ENCODE assay signal across 17 cellular contexts in the genomic region with DNA sequence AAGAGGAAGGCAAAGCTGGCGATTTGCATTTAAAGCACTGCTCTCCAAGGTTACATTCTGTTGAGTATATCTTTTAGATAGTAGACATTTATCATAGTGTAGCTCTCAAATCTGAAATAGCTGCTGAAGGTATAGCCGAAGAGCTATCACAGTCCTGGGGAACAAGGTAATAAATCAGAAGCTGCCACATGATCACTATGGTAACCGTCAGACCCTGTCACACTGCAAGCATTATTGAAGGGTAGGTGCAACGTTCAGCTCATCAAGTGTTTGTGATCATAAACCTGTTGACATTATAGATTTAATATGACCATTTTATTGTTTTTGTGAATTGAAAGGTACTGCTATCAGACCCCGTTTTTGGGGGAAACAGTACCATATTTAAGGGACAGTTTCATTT.
DNase-seq lines count a peak whose midpoint lies in the region; ATAC-seq, FAIRE-seq and TF ChIP-seq lines count a peak whose summit lies in the region.
"Had no signal": no experiment of that assay in that cellular context is flagged by ENCODE, and none has a peak within 500 bp of the region (broad histone marks: within the 10 kb centered on the region; RNA-seq: fewer than 3 reads in every experiment).

No MANE protein-coding gene starts in this region.

- POLR2A ChIA-PET in GM12878 (lab: Charles Lee): interaction anchor here (0.5 kb wide), 1 partner anchor 616 kb away, joined by 3 read pairs; no protein-coding TSS in a partner anchor

- no peaks in the 10 kb centered on the region for H3K79me2 ChIP-seq in GM12878 (ENCODE audit: control insufficient read depth, insufficient read depth, low read length)

- TF ChIP-seq EP300 in GM12878 (IDR thresholded peaks at IDR 0.05; ENCODE audit: borderline replicate concordance in 1 of 2, control insufficient read depth in 1 of 2, low read depth in 2 of 2, low read length in 2 of 2): no peak

- H4K20me1 ChIP-seq in GM12878 (ENCODE audit: control insufficient read depth, insufficient read depth): no peaks in the 10 kb centered on the region

- peaks cover 19% of the 10 kb centered on the region for H3K4me1 Mint-ChIP-seq in nephron progenitor cell
- no peaks in the 10 kb centered on the region for H3K4me1 Mint-ChIP-seq in activated T-helper 17 cell treated with anti-CD3 and anti-CD28 coated beads, Interleukin-2, amount 50 U/mL, for 72 hours

- no peak overlapping the region for H3K27ac Mint-ChIP-seq in nephron progenitor cell
- H3K27ac Mint-ChIP-seq in activated T-helper 17 cell treated with anti-CD3 and anti-CD28 coated beads, Interleukin-2, amount 50 U/mL, for 72 hours: no peak overlapping the region

- H3K9me3 Mint-ChIP-seq in nephron progenitor cell: no peaks in the 10 kb centered on the region
- H3K9me3 Mint-ChIP-seq in activated T-helper 17 cell treated with anti-CD3 and anti-CD28 coated beads, Interleukin-2, amount 50 U/mL, for 72 hours: peaks cover 6% of the 10 kb centered on the region

- no peak for TF ChIP-seq POLR2A in GM12878 (IDR thresholded peaks at IDR 0.05; ENCODE audit: low read depth, low read length)

- no peak for ATAC-seq in GM12878
- ATAC-seq in activated T-helper 17 cell treated with anti-CD3 and anti-CD28 coated beads, Interleukin-2, amount 50 U/mL, for 72 hours (replicated peaks): no peak
- ATAC-seq: K562 had no signal

- no peak overlapping the region for H3K9ac ChIP-seq in GM12878 (ENCODE audit: control insufficient read depth, insufficient read depth, low read length)

- TF ChIP-seq CTCF in GM12878 (IDR thresholded peaks at IDR 0.05 in 2 of 3, conservative IDR thresholded peaks at IDR 0.05 in 1 of 3; ENCODE audit: control insufficient read depth in 2 of 3, extremely low read depth in 1 of 3, insufficient read depth in 1 of 3, low read depth in 3 of 3, low read length in 3 of 3) (no peak), nephron progenitor cell (IDR thresholded peaks at IDR 0.05) (no peak)

- no TSS peak for BruUV-seq in GM12878 (replicated peaks; lab: Mats Ljungman, UMichigan)

- no peaks in the 10 kb centered on the region for H3K4me1 ChIP-seq in GM12878 (ENCODE audit: control insufficient read depth, insufficient read depth, low read length)
- H3K4me1 ChIP-seq: BE2C, Peyer's patch had no signal

- H3K4me3 ChIP-seq in GM12878: no peak overlapping the region
- H3K4me3 ChIP-seq: K562, MG63, Peyer's patch had no signal

- SMC1A ChIA-PET in GM12878 (lab: Charles Lee; ENCODE audit: uncharacterized antibody, unreplicated experiment): no interaction called here

- RAD21 ChIA-PET in GM12878 (lab: Charles Lee; ENCODE audit: unreplicated experiment): no interaction called here

- 14% methylated on average over 5 of the region's 5 CpGs for WGBS in GM12878 (ENCODE audit: insufficient coverage, insufficient replicate concordance, low lambda C conversion rate, missing lambda C conversion rate)

- in situ Hi-C loops in GM12878 (cut with MboI): no loop called here

- peak; percentile 26 to 91 (median 71) for DNase-seq in NCI-H1417 (lab: John Stamatoyannopoulos, UW)
- DNase-seq in NCI-H2227 treated with DMSO at 0.1 percent for 48 hours (lab: John Stamatoyannopoulos, UW): peak; percentile 87
- DNase-seq in GM12878 (ENCODE audit: low read depth, low spot score): no peak
- DNase-seq in nephron progenitor cell: peak; percentile 8
- no peak for DNase-seq in COLO668 (lab: John Stamatoyannopoulos, UW; ENCODE audit: unreplicated experiment)
- DNase-seq in T-helper 2 cell: no peak
- DNase-seq: BE2C, DMS79, MG63, NCI-H1436 treated with DMSO at 0.1 percent for 48 hours, NCI-H2029, NCI-H510A, NCI-H82, Peyer's patch had no signal

- no peak for TF ChIP-seq RAD21 in GM12878 (IDR thresholded peaks at IDR 0.05; ENCODE audit: insufficient read depth, low read depth, low read length)

- CTCF ChIA-PET in GM12878 (lab: Yijun Ruan, JAX): no interaction called here

- intact Hi-C loops in GM12878 (cut with micrococcal nuclease; ENCODE audit: unreplicated experiment): no loop called here

- H3K27ac ChIP-seq in GM12878 (ENCODE audit: control insufficient read depth, insufficient read depth): no peak overlapping the region
- H3K27ac ChIP-seq: Peyer's patch had no signal

- H3K4me3 Mint-ChIP-seq in nephron progenitor cell: no peak overlapping the region
- no peak overlapping the region for H3K4me3 Mint-ChIP-seq in activated T-helper 17 cell treated with anti-CD3 and anti-CD28 coated beads, Interleukin-2, amount 50 U/mL, for 72 hours

- no peak overlapping the region for H2AFZ ChIP-seq in GM12878 (ENCODE audit: control insufficient read depth, low read depth, low read length)

- H3K36me3 ChIP-seq in GM12878 (ENCODE audit: control insufficient read depth in 2 of 2, insufficient read depth in 2 of 2, low read length in 1 of 2): no peaks in the 10 kb centered on the region
- H3K36me3 ChIP-seq: BE2C, MG63, Peyer's patch had no signal

- H3K27me3 Mint-ChIP-seq in nephron progenitor cell (ENCODE audit: low read depth, poor library complexity): no peaks in the 10 kb centered on the region
- H3K27me3 Mint-ChIP-seq in activated T-helper 17 cell treated with anti-CD3 and anti-CD28 coated beads, Interleukin-2, amount 50 U/mL, for 72 hours: no peaks in the 10 kb centered on the region

- H3K36me3 Mint-ChIP-seq in nephron progenitor cell (ENCODE audit: low read depth): no peaks in the 10 kb centered on the region
- no peaks in the 10 kb centered on the region for H3K36me3 Mint-ChIP-seq in activated T-helper 17 cell treated with anti-CD3 and anti-CD28 coated beads, Interleukin-2, amount 50 U/mL, for 72 hours (ENCODE audit: low read depth)

- no peak overlapping the region for H3K4me2 ChIP-seq in GM12878 (ENCODE audit: control insufficient read depth, insufficient read depth)

- no peak for FAIRE-seq in GM12878 (lab: Jason Lieb, UNC)
- FAIRE-seq: H54, K562 had no signal

- H3K27me3 ChIP-seq in GM12878 (replicated peaks in 1 of 2; ENCODE audit: control insufficient read depth in 2 of 2, insufficient read depth in 2 of 2, low read length in 1 of 2): no peaks in the 10 kb centered on the region
- H3K27me3 ChIP-seq: BE2C, MG63, Peyer's patch had no signal

- H3K9me3 ChIP-seq in GM12878 (replicated peaks; ENCODE audit: control insufficient read depth, insufficient read depth, low read length): no peaks in the 10 kb centered on the region
- H3K9me3 ChIP-seq: BE2C, Peyer's patch had no signal

TF ChIP-seq in GM12878, 131 proteins besides CTCF, POLR2A, EP300 and RAD21:
- TF ChIP-seq, protein P1, sequence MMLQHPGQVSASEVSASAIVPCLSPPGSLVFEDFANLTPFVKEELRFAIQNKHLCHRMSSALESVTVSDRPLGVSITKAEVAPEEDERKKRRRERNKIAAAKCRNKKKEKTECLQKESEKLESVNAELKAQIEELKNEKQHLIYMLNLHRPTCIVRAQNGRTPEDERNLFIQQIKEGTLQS (IDR thresholded peaks at IDR 0.05; ENCODE audit: borderline replicate concordance, extremely low read depth, low read depth, low read length): no peak
- TF ChIP-seq POU2F2 (IDR thresholded peaks at IDR 0.05; ENCODE audit: borderline replicate concordance, low read depth, low read length) (no peak), HDGF (IDR thresholded peaks at IDR 0.05) (no peak), GATAD2B (conservative IDR thresholded peaks at IDR 0.05; ENCODE audit: low read depth) (no peak), MTA2 (IDR thresholded peaks at IDR 0.05; ENCODE audit: low read depth) (no peak)
- TF ChIP-seq, protein P2, sequence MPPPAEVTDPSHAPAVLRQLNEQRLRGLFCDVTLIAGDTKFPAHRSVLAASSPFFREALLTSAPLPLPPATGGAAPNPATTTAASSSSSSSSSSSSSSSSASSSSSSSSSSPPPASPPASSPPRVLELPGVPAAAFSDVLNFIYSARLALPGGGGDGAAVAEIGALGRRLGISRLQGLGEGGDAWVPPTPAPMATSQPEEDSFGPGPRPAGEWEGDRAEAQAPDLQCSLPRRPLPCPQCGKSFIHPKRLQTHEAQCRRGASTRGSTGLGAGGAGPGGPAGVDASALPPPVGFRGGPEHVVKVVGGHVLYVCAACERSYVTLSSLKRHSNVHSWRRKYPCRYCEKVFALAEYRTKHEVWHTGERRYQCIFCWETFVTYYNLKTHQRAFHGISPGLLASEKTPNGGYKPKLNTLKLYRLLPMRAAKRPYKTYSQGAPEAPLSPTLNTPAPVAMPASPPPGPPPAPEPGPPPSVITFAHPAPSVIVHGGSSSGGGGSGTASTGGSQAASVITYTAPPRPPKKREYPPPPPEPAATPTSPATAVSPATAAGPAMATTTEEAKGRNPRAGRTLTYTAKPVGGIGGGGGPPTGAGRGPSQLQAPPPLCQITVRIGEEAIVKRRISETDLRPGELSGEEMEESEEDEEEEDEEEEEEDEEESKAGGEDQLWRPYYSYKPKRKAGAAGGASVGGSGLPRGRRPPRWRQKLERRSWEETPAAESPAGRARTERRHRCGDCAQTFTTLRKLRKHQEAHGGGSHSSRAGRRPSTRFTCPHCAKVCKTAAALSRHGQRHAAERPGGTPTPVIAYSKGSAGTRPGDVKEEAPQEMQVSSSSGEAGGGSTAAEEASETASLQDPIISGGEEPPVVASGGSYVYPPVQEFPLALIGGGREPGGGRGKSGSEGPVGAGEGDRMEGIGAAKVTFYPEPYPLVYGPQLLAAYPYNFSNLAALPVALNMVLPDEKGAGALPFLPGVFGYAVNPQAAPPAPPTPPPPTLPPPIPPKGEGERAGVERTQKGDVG (CRISPR knock-in tag; IDR thresholded peaks at IDR 0.05): no peak
- TF ChIP-seq, protein P3, sequence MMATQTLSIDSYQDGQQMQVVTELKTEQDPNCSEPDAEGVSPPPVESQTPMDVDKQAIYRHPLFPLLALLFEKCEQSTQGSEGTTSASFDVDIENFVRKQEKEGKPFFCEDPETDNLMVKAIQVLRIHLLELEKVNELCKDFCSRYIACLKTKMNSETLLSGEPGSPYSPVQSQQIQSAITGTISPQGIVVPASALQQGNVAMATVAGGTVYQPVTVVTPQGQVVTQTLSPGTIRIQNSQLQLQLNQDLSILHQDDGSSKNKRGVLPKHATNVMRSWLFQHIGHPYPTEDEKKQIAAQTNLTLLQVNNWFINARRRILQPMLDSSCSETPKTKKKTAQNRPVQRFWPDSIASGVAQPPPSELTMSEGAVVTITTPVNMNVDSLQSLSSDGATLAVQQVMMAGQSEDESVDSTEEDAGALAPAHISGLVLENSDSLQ (IDR thresholded peaks at IDR 0.05): peak; percentile 26; the same call in 1 of the 2 replicates

Comparison
In these comparisons a context has a peak if more than half of its experiments do, and no peak if none do; other contexts are left out.
1. DNase-seq: peak in NCI-H1417 (3 of 3), NCI-H2227 treated with DMSO at 0.1 percent for 48 hours (single experiment) and nephron progenitor cell (single experiment); none in GM12878 (single experiment), COLO668 (single experiment) and T-helper 2 cell (0 of 5).